Comparison of ENCODE assay signal across 1 cellular context in the genomic region with DNA sequence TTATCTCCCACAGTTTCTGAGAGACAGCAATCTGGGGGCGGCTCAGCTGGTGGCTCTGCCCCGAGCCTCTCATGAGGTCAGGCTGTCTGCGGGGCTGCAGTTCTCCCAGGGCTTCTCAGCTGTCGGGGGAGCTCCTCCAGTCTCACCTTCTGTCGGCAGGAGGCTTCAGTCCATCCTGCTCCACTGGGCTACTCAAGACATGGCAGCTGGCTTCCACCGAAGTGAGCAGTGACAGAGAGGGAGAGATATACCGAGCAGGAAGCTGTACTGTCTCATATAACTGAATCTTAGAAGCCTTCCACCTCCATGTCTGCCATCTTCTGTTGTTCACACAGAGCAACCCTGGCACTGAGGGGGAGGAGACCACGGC.
TF ChIP-seq lines count a peak whose summit lies in the region.

No MANE protein-coding gene starts in this region.

TF ChIP-seq in SK-N-SH treated with all-trans-retinoic acid at 6 μM for 48 hours, 23 proteins besides CTCF, POLR2A, EP300 and RAD21 (continued from another document):
- TF ChIP-seq, protein P1, sequence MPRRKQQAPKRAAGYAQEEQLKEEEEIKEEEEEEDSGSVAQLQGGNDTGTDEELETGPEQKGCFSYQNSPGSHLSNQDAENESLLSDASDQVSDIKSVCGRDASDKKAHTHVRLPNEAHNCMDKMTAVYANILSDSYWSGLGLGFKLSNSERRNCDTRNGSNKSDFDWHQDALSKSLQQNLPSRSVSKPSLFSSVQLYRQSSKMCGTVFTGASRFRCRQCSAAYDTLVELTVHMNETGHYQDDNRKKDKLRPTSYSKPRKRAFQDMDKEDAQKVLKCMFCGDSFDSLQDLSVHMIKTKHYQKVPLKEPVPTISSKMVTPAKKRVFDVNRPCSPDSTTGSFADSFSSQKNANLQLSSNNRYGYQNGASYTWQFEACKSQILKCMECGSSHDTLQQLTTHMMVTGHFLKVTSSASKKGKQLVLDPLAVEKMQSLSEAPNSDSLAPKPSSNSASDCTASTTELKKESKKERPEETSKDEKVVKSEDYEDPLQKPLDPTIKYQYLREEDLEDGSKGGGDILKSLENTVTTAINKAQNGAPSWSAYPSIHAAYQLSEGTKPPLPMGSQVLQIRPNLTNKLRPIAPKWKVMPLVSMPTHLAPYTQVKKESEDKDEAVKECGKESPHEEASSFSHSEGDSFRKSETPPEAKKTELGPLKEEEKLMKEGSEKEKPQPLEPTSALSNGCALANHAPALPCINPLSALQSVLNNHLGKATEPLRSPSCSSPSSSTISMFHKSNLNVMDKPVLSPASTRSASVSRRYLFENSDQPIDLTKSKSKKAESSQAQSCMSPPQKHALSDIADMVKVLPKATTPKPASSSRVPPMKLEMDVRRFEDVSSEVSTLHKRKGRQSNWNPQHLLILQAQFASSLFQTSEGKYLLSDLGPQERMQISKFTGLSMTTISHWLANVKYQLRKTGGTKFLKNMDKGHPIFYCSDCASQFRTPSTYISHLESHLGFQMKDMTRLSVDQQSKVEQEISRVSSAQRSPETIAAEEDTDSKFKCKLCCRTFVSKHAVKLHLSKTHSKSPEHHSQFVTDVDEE (CRISPR knock-in tag; IDR thresholded peaks at IDR 0.05): no peak
- TF ChIP-seq, protein P2, sequence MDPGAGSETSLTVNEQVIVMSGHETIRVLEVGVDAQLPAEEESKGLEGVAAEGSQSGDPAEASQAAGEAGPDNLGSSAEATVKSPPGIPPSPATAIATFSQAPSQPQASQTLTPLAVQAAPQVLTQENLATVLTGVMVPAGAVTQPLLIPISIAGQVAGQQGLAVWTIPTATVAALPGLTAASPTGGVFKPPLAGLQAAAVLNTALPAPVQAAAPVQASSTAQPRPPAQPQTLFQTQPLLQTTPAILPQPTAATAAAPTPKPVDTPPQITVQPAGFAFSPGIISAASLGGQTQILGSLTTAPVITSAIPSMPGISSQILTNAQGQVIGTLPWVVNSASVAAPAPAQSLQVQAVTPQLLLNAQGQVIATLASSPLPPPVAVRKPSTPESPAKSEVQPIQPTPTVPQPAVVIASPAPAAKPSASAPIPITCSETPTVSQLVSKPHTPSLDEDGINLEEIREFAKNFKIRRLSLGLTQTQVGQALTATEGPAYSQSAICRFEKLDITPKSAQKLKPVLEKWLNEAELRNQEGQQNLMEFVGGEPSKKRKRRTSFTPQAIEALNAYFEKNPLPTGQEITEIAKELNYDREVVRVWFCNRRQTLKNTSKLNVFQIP (CRISPR knock-in tag; IDR thresholded peaks at IDR 0.05; ENCODE audit: borderline replicate concordance, low read depth): no peak
- TF ChIP-seq ESRRG (CRISPR knock-in tag; IDR thresholded peaks at IDR 0.05): no peak
- TF ChIP-seq ZNF8 (CRISPR knock-in tag; IDR thresholded peaks at IDR 0.05): no peak
- no peak for TF ChIP-seq ZFP3 (CRISPR knock-in tag; IDR thresholded peaks at IDR 0.05)
- TF ChIP-seq, protein P3, sequence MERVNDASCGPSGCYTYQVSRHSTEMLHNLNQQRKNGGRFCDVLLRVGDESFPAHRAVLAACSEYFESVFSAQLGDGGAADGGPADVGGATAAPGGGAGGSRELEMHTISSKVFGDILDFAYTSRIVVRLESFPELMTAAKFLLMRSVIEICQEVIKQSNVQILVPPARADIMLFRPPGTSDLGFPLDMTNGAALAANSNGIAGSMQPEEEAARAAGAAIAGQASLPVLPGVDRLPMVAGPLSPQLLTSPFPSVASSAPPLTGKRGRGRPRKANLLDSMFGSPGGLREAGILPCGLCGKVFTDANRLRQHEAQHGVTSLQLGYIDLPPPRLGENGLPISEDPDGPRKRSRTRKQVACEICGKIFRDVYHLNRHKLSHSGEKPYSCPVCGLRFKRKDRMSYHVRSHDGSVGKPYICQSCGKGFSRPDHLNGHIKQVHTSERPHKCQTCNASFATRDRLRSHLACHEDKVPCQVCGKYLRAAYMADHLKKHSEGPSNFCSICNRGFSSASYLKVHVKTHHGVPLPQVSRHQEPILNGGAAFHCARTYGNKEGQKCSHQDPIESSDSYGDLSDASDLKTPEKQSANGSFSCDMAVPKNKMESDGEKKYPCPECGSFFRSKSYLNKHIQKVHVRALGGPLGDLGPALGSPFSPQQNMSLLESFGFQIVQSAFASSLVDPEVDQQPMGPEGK (CRISPR knock-in tag; IDR thresholded peaks at IDR 0.05; ENCODE audit: borderline replicate concordance): no peak
- no peak for TF ChIP-seq OSR1 (CRISPR knock-in tag; IDR thresholded peaks at IDR 0.05)
- no peak for TF ChIP-seq CSDC2 (CRISPR knock-in tag; IDR thresholded peaks at IDR 0.05)
- TF ChIP-seq ARNTL (CRISPR knock-in tag; IDR thresholded peaks at IDR 0.05; ENCODE audit: borderline replicate concordance, low read depth): no peak
- TF ChIP-seq GLIS3 (CRISPR knock-in tag; IDR thresholded peaks at IDR 0.05): no peak
- no peak for TF ChIP-seq PPARA (CRISPR knock-in tag; IDR thresholded peaks at IDR 0.05; ENCODE audit: borderline replicate concordance)
- TF ChIP-seq ZFP30 (CRISPR knock-in tag; IDR thresholded peaks at IDR 0.05): no peak
- TF ChIP-seq ZNF565 (CRISPR knock-in tag; conservative IDR thresholded peaks at IDR 0.05; ENCODE audit: low read depth): no peak
- no peak for TF ChIP-seq ZC3H10 (CRISPR knock-in tag; IDR thresholded peaks at IDR 0.05)
